8 cellular contexts compared by ENCODE assay signal in the genomic region with DNA sequence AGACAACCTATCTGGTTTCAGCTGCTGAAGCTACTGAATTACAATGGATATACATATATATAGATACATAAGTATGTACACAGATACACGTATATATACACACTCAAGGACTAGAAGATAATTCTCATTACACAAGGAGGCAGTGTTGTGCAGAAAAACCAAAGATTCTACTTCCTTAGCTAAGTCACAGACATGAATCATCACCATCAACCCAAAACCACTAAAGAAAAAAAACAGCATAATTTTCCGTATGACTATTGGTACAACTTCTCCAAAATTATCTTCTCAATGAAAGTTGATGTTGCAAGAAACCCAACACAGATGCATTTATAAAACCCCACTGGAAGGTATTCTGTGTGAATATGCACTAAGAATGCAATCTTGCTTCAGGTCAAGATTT. TPM values are rescaled to one million over a fixed set of nuclear protein-coding genes. Genes with fewer than 3 reads are reported as not detected.
DNase-seq lines count a peak whose midpoint lies in the region; ATAC-seq, FAIRE-seq and TF ChIP-seq lines count a peak whose summit lies in the region.

No MANE protein-coding gene starts in this region.

- no peaks in the 10 kb centered on the region for H3K79me2 ChIP-seq in K562 (ENCODE audit: control insufficient read depth, insufficient read depth, low read length)

- WGBS in K562 (ENCODE audit: insufficient coverage, low coverage, missing lambda C conversion rate) = 0% methylated on average over 2 of the region's 2 CpGs

- no peak overlapping the region for H2AFZ ChIP-seq in K562 (ENCODE audit: low read depth, low read length)

- no peaks in the 10 kb centered on the region for H3K9me1 ChIP-seq in K562 (ENCODE audit: control insufficient read depth, insufficient read depth, low read length)

- peak; percentile 17 for DNase-seq in CMK (ENCODE audit: low read depth)
- DNase-seq in NCI-H526 treated with DMSO at 0.1 percent for 48 hours (lab: John Stamatoyannopoulos, UW) = peak; percentile 41
- DNase-seq in K562 (ENCODE audit: extremely low read depth in 1 of 4, low spot score in 3 of 4) = peak in 3 of 4 experiments; percentile 16 to 65 (median 34)
- no peak for DNase-seq in kidney
- DNase-seq in uterus = no peak
- no peak for DNase-seq in NK-92 (lab: John Stamatoyannopoulos, UW; ENCODE audit: unreplicated experiment)

- H4K20me1 ChIP-seq in K562 (replicated peaks; ENCODE audit: control insufficient read depth, insufficient read depth, low read length) = no peaks in the 10 kb centered on the region

- no peak overlapping the region for H3K4me2 ChIP-seq in K562 (ENCODE audit: insufficient read depth, low read length)

- ATAC-seq in GM18870 (IDR thresholded peaks at IDR 0.05; ENCODE audit: unreplicated experiment) = peak; percentile 98
- peak; percentile 96 for ATAC-seq in HG03045 (IDR thresholded peaks at IDR 0.05; ENCODE audit: unreplicated experiment)
- ATAC-seq in K562 = peak; percentile 91

- no peaks in the 10 kb centered on the region for H3K36me3 ChIP-seq in K562 (ENCODE audit: control insufficient read depth, insufficient read depth, low read length)
- no peaks in the 10 kb centered on the region for H3K36me3 ChIP-seq in kidney (ENCODE audit: control insufficient read depth in 1 of 2, insufficient read depth in 2 of 2, low read length in 2 of 2)
- H3K36me3 ChIP-seq in uterus = no peaks in the 10 kb centered on the region

- POLR2A ChIA-PET in K562 (lab: Yijun Ruan, JAX) = interaction anchor here (1.1 to 1.5 kb wide), 2 partner anchors 11 to 15 kb away, joined by 3 to 4 read pairs; no protein-coding TSS in a partner anchor

- CTCF ChIA-PET in K562 (lab: Yijun Ruan, JAX; ENCODE audit: low intra/inter-chr PET ratio) = interaction anchor here (0.9 to 1.9 kb wide), 6 partner anchors 10 to 311 kb away, joined by 3 to 17 read pairs (median 7); no protein-coding TSS in a partner anchor

- H3K27ac ChIP-seq in K562 (ENCODE audit: extremely low read depth, low read depth, low read length) = no peak overlapping the region
- H3K27ac ChIP-seq in kidney (ENCODE audit: low read depth in 2 of 2, low read length in 2 of 2) = no peak overlapping the region
- no peak overlapping the region for H3K27ac ChIP-seq in uterus

- intact Hi-C loops in K562 (cut with micrococcal nuclease) = loop anchor here (1.0 kb wide), 4 partner anchors 99 to 311 kb away; no protein-coding TSS in a partner anchor
- intact Hi-C loops in kidney (cut with DNase I) = no loop called here
- intact Hi-C loops in uterus (cut with DNase I; ENCODE audit: low total_unique reads) = no loop called here

- TF ChIP-seq POLR2A in K562 (conservative IDR thresholded peaks at IDR 0.05) (no peak), uterus (IDR thresholded peaks at IDR 0.05) (no peak)

- H3K4me1 ChIP-seq in K562 (replicated peaks in 1 of 2; ENCODE audit: control insufficient read depth in 2 of 2, insufficient read depth in 2 of 2, low read length in 2 of 2) (no peaks in the 10 kb centered on the region; a peak in 1 of 5 replicates), kidney (ENCODE audit: control insufficient read depth in 1 of 2, insufficient read depth in 1 of 2, low read depth in 1 of 2, low read length in 2 of 2) (no peaks in the 10 kb centered on the region), uterus (no peaks in the 10 kb centered on the region)

- peak; percentile 42 to 80 (median 52); a peak in 5 of 6 replicates for TF ChIP-seq CTCF in K562 (IDR thresholded peaks at IDR 0.05 in 2 of 3, conservative IDR thresholded peaks at IDR 0.05 in 1 of 3; ENCODE audit: insufficient read depth in 2 of 3, low read depth in 1 of 3, low read length in 3 of 3)
- TF ChIP-seq CTCF in kidney (IDR thresholded peaks at IDR 0.05; ENCODE audit: borderline replicate concordance, extremely low read depth, insufficient read depth) = peak; percentile 45
- peak; percentile 44 to 67 (median 52) for TF ChIP-seq CTCF in uterus (IDR thresholded peaks at IDR 0.05)

- TF ChIP-seq RAD21 in K562 (CRISPR knock-in tag; conservative IDR thresholded peaks at IDR 0.05 in 1 of 2, IDR thresholded peaks at IDR 0.05 in 1 of 2) = peak; percentile 93 to 98

- no peak for TF ChIP-seq EP300 in K562 (IDR thresholded peaks at IDR 0.05; ENCODE audit: low read length)

- no peaks in the 10 kb centered on the region for H3K27me3 ChIP-seq in K562 (ENCODE audit: control insufficient read depth in 2 of 2, insufficient read depth in 2 of 2, low read length in 2 of 2)
- H3K27me3 ChIP-seq in uterus = no peaks in the 10 kb centered on the region

- in situ Hi-C loops in K562 (cut with MboI) = loop anchor here (5.0 kb wide), 1 partner anchor 310 kb away; no protein-coding TSS in a partner anchor

- H3K4me3 ChIP-seq in K562 (no peak overlapping the region), kidney (ENCODE audit: low read length in 2 of 2) (no peak overlapping the region), uterus (no peak overlapping the region)

- FAIRE-seq in K562 (lab: Jason Lieb, UNC) (peak; percentile 76), kidney (lab: Jason Lieb, UNC) (peak; percentile 38)

- no peaks in the 10 kb centered on the region for H3K9me3 ChIP-seq in K562 (replicated peaks; ENCODE audit: control insufficient read depth, insufficient read depth, low read depth, low read length)
- H3K9me3 ChIP-seq in kidney (ENCODE audit: control insufficient read depth in 1 of 2, low read length in 2 of 2) = no peaks in the 10 kb centered on the region
- no peaks in the 10 kb centered on the region for H3K9me3 ChIP-seq in uterus

- H3K9ac ChIP-seq in K562 (ENCODE audit: insufficient read depth in 1 of 2, low read depth in 2 of 2, low read length in 2 of 2) = no peak overlapping the region
- no peak overlapping the region for H3K9ac ChIP-seq in kidney (ENCODE audit: low read length in 2 of 2)

- no TSS peak for BruUV-seq in K562 (replicated peaks; lab: Mats Ljungman, UMichigan)

TF ChIP-seq in K562, 482 proteins besides CTCF, POLR2A, EP300 and RAD21 (continues in another document):
- TF ChIP-seq, protein P1, sequence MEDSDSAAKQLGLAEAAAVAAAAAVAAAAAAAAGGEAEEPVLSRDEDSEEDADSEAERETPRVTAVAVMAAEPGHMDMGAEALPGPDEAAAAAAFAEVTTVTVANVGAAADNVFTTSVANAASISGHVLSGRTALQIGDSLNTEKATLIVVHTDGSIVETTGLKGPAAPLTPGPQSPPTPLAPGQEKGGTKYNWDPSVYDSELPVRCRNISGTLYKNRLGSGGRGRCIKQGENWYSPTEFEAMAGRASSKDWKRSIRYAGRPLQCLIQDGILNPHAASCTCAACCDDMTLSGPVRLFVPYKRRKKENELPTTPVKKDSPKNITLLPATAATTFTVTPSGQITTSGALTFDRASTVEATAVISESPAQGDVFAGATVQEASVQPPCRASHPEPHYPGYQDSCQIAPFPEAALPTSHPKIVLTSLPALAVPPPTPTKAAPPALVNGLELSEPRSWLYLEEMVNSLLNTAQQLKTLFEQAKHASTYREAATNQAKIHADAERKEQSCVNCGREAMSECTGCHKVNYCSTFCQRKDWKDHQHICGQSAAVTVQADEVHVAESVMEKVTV (CRISPR knock-in tag; IDR thresholded peaks at IDR 0.05) = peak; percentile 86
- TF ChIP-seq EHMT2 (IDR thresholded peaks at IDR 0.05) (0 out of 2 replicates have a peak, but pooled peaks have one; percentile 34), SMC3 (conservative IDR thresholded peaks at IDR 0.05; ENCODE audit: insufficient read depth, low read depth, low read length) (peak; percentile 59; the same call in 1 of the 2 replicates), SRSF9 (IDR thresholded peaks at IDR 0.05; ENCODE audit: borderline replicate concordance, low read depth, low read length) (no peak)

RNA-seq across cellular contexts. Expression of a gene that starts 36.8 kb away (rescaled TPM):
- 12.0 and 17.8 TPM in 2 replicates for total RNA-seq in K562 (2011; cell fraction: chromatin; rRNA removed; ENCODE audit: low replicate concordance)
- total RNA-seq in K562 (2011; cell fraction: nucleolus; rRNA removed) = 9.7 and 10.0 TPM in 2 replicates
- total RNA-seq in K562 (2011; cell fraction: nucleoplasm; rRNA removed) = 12.6 and 12.7 TPM in 2 replicates
- total RNA-seq in K562 (2014; rRNA removed) (101 and 113 TPM in 2 replicates), K562 (2014; rRNA removed; fragmentation: Illumina TruSeq; extraction: Trizol) (90.2 and 101 TPM in 2 replicates), K562 (2015; rRNA removed; fragmentation: Illumina TruSeq; extraction: Trizol) (91.9 and 99.8 TPM in 2 replicates), K562 (2021) (52.4 and 54.8 TPM in 2 replicates), kidney (29.6 TPM), uterus (10 to 100 TPM; 27.8 to 72.9 (median 46.7) TPM)
- polyA plus RNA-seq in K562 (2011; rRNA removed) (64.8 and 88.8 TPM in 2 replicates), K562 (2014; fragmentation: Illumina TruSeq; extraction: Trizol) (123 and 156 TPM in 2 replicates), K562 (2014; fragmentation: Nextera tagmentation; extraction: Ambion mirVana) (10 to 100 TPM; 68.0 to 84.7 TPM), K562 (2014; rRNA removed) (126 TPM in 2 replicates), kidney (ENCODE audit: insufficient read depth, low read depth, low replicate concordance) (44.1 TPM)
- 16.7 and 30.1 TPM in 2 replicates for polyA plus RNA-seq in K562 (2011; cell fraction: cytosol; rRNA removed)
- 10.0 and 18.1 TPM in 2 replicates for polyA plus RNA-seq in K562 (2011; cell fraction: nucleus; rRNA removed)
- 57.5 and 64.2 TPM in 2 replicates for polyA plus RNA-seq in K562 (2012)
- polyA minus RNA-seq in K562 (2011; rRNA and poly(A)+ RNA removed) = 27.9 and 28.8 TPM in 2 replicates
- polyA minus RNA-seq in K562 (2011; cell fraction: cytosol; rRNA and poly(A)+ RNA removed) = 7.4 and 14.7 TPM in 2 replicates
- polyA minus RNA-seq in K562 (2011; cell fraction: nucleus; rRNA and poly(A)+ RNA removed) = 7.5 and 17.2 TPM in 2 replicates

RNA-seq across cellular contexts. Expression of a gene that starts 44.0 kb away (rescaled TPM):
- not detected in 2 replicates for total RNA-seq in K562 (2011; cell fraction: chromatin; rRNA removed; ENCODE audit: low replicate concordance)
- total RNA-seq in K562 (2011; cell fraction: nucleolus; rRNA removed) = not detected in 2 replicates
- total RNA-seq in K562 (2011; cell fraction: nucleoplasm; rRNA removed) = not detected in 2 replicates
- not detected in 2 replicates for total RNA-seq in K562 (2014; rRNA removed)
- not detected in 2 replicates for total RNA-seq in K562 (2014; rRNA removed; fragmentation: Illumina TruSeq; extraction: Trizol)
- not detected in 2 replicates for total RNA-seq in K562 (2015; rRNA removed; fragmentation: Illumina TruSeq; extraction: Trizol)
- total RNA-seq in K562 (2021) = not detected in 2 replicates
- not detected in 2 replicates for polyA plus RNA-seq in K562 (2011; rRNA removed)
- polyA plus RNA-seq in K562 (2011; cell fraction: cytosol; rRNA removed) = not detected in 2 replicates
- not detected in 2 replicates for polyA plus RNA-seq in K562 (2011; cell fraction: nucleus; rRNA removed)
- polyA plus RNA-seq in K562 (2012) = not detected in 2 replicates
- not detected in 2 replicates for polyA plus RNA-seq in K562 (2014; fragmentation: Illumina TruSeq; extraction: Trizol)
- polyA plus RNA-seq in K562 (2014; fragmentation: Nextera tagmentation; extraction: Ambion mirVana) = not detected
- polyA plus RNA-seq in K562 (2014; rRNA removed) = not detected in 2 replicates
- polyA minus RNA-seq in K562 (2011; rRNA and poly(A)+ RNA removed) = not detected in 2 replicates
- not detected in 2 replicates for polyA minus RNA-seq in K562 (2011; cell fraction: cytosol; rRNA and poly(A)+ RNA removed)
- polyA minus RNA-seq in K562 (2011; cell fraction: nucleus; rRNA and poly(A)+ RNA removed) = not detected in 2 replicates
- total RNA-seq in kidney = not detected
- polyA plus RNA-seq in kidney (ENCODE audit: insufficient read depth, low read depth, low replicate concordance) = not detected
- not detected for total RNA-seq in uterus

Comparison
In these comparisons a context has a peak if more than half of its experiments do, and no peak if none do; other contexts are left out.
1. DNase-seq: peak in CMK (single experiment), NCI-H526 treated with DMSO at 0.1 percent for 48 hours (single experiment) and K562 (3 of 4); none in kidney (single experiment), uterus (0 of 2) and NK-92 (single experiment).
2. Peak in every context shown above with its lines, with median percentiles within 50 percentile points of each other: ATAC-seq and CTCF ChIP-seq.